In the genomic region with DNA sequence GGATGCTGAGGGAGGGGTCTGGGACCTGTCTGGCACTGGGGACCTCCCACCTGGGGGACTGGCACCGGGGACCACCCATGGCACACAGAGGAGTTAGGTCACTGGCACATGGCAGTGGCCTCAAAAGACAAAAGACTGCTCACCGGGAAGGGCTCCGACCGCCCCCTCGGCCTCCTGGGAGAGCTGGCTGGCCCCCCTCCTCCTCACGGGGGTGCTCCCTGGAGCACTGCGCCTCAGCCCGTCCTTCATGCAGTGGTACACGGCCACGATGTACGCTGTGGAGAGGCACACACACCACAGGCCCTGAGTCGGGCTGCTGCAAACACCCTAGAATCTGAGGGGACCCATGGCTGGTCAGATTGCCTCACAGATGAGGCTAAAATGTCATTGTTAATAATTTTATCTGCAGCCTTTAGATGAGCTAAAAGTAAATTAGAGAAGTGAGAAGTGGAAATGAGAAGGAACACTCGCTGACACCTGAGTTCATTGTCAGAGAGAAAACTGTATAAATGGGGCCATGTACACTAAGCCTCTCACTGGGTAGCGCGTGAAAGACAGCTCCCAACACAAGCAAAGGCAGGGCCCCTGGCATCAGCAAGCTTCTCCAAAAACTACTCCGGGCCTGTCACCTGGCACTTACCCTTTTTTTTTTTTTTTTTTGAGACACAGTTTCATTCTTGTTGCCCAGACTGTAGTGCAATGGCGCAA, we compare ENCODE assay signal across 22 cellular contexts. TPM values are rescaled to one million over a fixed set of nuclear protein-coding genes. Genes with fewer than 3 reads are reported as not detected.
"Had no signal": no experiment of that assay in that cellular context is flagged by ENCODE, and none has a peak within 500 bp of the region (broad histone marks: within the 10 kb centered on the region; RNA-seq: fewer than 3 reads in every experiment).

No MANE protein-coding gene starts in this region.

- H3K4me1 ChIP-seq: psoas muscle, right lobe of liver, stomach, testis had no signal

- H3K27me3 Mint-ChIP-seq: activated naive CD8-positive, alpha-beta T cell treated with anti-CD3 and anti-CD28 coated beads, Interleukin-2, amount 50 U/mL, for 24 hours; T-cell had no signal

- H3K4me3 Mint-ChIP-seq: activated naive CD4-positive, alpha-beta T cell treated with anti-CD3 and anti-CD28 coated beads for 36 hours; activated naive CD8-positive, alpha-beta T cell treated with anti-CD3 and anti-CD28 coated beads, Interleukin-2, amount 50 U/mL, for 24 hours; endodermal cell; nephron; T-cell had no signal

- H3K9me3 ChIP-seq: psoas muscle, right lobe of liver, stomach, testis had no signal

- H3K9me3 Mint-ChIP-seq: activated naive CD4-positive, alpha-beta T cell treated with anti-CD3 and anti-CD28 coated beads for 36 hours; activated naive CD8-positive, alpha-beta T cell treated with anti-CD3 and anti-CD28 coated beads, Interleukin-2, amount 50 U/mL, for 24 hours; activated T-helper 2 cell treated with anti-CD3 and anti-CD28 coated beads, Interferon-gamma antibody, Interleukin-2, Interleukin-4, amounts not matched to agents 10 μg/mL and 5 μg/mL and 100 μg/mL, durations not matched to agents 14 hours and 24 hours and 36 hours; endodermal cell; nephron; T-cell had no signal

- DNase-seq: activated CD4-positive, alpha-beta T cell treated with anti-CD3 and anti-CD28 coated beads for 1 hour; activated CD4-positive, alpha-beta T cell treated with anti-CD3 and anti-CD28 coated beads, Interleukin-2, amount 50 U/mL, for 4 hours; activated naive CD4-positive, alpha-beta T cell treated with anti-CD3 and anti-CD28 coated beads for 36 hours; activated naive CD8-positive, alpha-beta T cell treated with anti-CD3 and anti-CD28 coated beads, Interleukin-2, amount 50 U/mL, for 24 hours; endodermal cell; kidney glomerular epithelial cell; occipital lobe; psoas muscle; stomach; T-cell; T1000; testis had no signal

- H2AFZ ChIP-seq: hepatocyte had no signal

- H3K4me1 Mint-ChIP-seq: activated naive CD8-positive, alpha-beta T cell treated with anti-CD3 and anti-CD28 coated beads, Interleukin-2, amount 50 U/mL, for 24 hours; endodermal cell; nephron had no signal

- H3K79me2 ChIP-seq: hepatocyte had no signal

- H3K27me3 ChIP-seq: hepatocyte, right lobe of liver, stomach, testis had no signal

- ATAC-seq: activated naive CD8-positive, alpha-beta T cell treated with anti-CD3 and anti-CD28 coated beads, Interleukin-2, amount 50 U/mL, for 24 hours; psoas muscle; right lobe of liver; T-cell had no signal

- H3K27ac Mint-ChIP-seq: activated naive CD4-positive, alpha-beta T cell treated with anti-CD3 and anti-CD28 coated beads for 36 hours; activated naive CD8-positive, alpha-beta T cell treated with anti-CD3 and anti-CD28 coated beads, Interleukin-2, amount 50 U/mL, for 24 hours; activated T-helper 2 cell treated with anti-CD3 and anti-CD28 coated beads, Interferon-gamma antibody, Interleukin-2, Interleukin-4, amounts not matched to agents 10 μg/mL and 5 μg/mL and 100 μg/mL, durations not matched to agents 14 hours and 24 hours and 36 hours; endodermal cell; T-cell had no signal

- H3K4me2 ChIP-seq: hepatocyte had no signal

- H3K4me3 ChIP-seq: hepatocyte, psoas muscle, right lobe of liver, stomach, testis had no signal

- H3K27ac ChIP-seq: hepatocyte, psoas muscle, right lobe of liver, stomach, testis had no signal

RNA-seq across cellular contexts. Expression of a gene that starts 14.1 kb away (rescaled TPM):
- total RNA-seq: activated naive CD4-positive, alpha-beta T cell treated with anti-CD3 and anti-CD28 coated beads for 36 hours; activated T-helper 2 cell treated with anti-CD3 and anti-CD28 coated beads, Interferon-gamma antibody, Interleukin-2, Interleukin-4, amounts not matched to agents 10 μg/mL and 5 μg/mL and 100 μg/mL, durations not matched to agents 14 hours and 24 hours and 36 hours; dermis microvascular lymphatic vessel endothelial cell; glomerular endothelial cell; hepatocyte; lower leg skin; mesenteric fat pad; occipital lobe; psoas muscle; right lobe of liver; stomach; T-cell had no signal
- polyA plus RNA-seq: aorta, hepatocyte had no signal

RNA-seq across cellular contexts. Expression of a gene that starts 22.3 kb away (rescaled TPM):
- total RNA-seq: activated naive CD4-positive, alpha-beta T cell treated with anti-CD3 and anti-CD28 coated beads for 36 hours; activated T-helper 2 cell treated with anti-CD3 and anti-CD28 coated beads, Interferon-gamma antibody, Interleukin-2, Interleukin-4, amounts not matched to agents 10 μg/mL and 5 μg/mL and 100 μg/mL, durations not matched to agents 14 hours and 24 hours and 36 hours; endodermal cell; glomerular endothelial cell; hepatocyte; lower leg skin; mesenteric fat pad; occipital lobe; stomach; T-cell; ureter had no signal
